8 cellular contexts compared by ENCODE assay signal in the genomic region with DNA sequence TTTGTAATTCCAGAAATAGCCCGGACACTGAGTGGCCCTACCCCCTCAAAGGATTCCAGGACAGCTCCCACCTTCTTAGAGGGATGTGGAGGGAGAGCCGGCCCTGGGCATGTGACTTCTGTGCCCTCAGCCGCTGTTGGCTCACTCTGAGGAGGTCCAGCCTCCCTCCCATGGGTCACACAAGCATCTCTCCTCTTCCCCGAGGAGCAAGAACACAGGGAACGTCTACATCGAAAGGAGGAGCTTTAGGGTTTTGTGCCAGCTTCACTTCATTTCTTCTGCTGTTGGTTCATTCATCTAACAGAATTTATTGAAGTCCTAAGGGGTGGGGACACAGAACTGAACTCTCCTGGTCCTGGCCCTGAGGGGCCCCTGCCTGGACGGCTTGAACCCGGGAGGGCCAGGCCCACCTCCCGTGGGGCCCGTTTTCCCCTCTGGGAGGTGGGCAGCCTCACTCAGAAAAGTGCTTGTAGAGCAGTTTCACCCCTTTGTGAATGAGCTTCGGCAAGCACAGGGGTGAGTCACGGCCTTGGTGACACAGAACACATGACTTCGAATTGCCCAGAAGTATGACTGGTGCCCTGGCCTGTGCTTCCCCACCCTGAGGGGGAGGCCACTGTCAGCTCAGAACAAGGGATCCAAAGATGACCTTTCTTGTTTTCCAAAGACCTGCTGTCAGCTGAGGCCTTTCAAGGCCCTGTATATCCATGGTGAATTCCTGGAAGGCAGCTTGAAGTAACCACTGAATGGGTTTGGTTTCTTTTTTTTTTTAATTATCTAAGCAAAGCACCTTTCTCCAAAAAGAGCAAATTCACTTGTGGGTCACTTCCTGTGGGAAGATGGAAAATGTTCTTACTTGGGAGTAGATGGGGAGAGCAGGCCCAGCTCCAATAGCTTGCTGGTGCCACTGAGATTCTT. TPM values are rescaled to one million over a fixed set of nuclear protein-coding genes. Genes with fewer than 3 reads are reported as not detected.
DNase-seq lines count a peak whose midpoint lies in the region; ATAC-seq and TF ChIP-seq lines count a peak whose summit lies in the region.

No MANE protein-coding gene starts in this region.

- peak; percentile 97 for DNase-seq in ELR (ENCODE audit: low read depth)
- DNase-seq in LoVo (ENCODE audit: low spot score), result peak; percentile 86
- peak; percentile 39 to 63 (median 53) for DNase-seq in activated CD8-positive, alpha-beta memory T cell treated with anti-CD3 and anti-CD28 coated beads for 48 hours (ENCODE audit: low read depth in 2 of 3, low spot score in 2 of 3)
- peak; percentile 67 for DNase-seq in omental fat pad (ENCODE audit: low spot score)
- peak; percentile 80 to 82 for DNase-seq in thyroid gland
- DNase-seq in NCI-H2107 (lab: John Stamatoyannopoulos, UW), result no peak
- no peak for DNase-seq in NCI-H748 treated with DMSO at 0.1 percent for 48 hours (lab: John Stamatoyannopoulos, UW)

- ATAC-seq in omental fat pad (ENCODE audit: low FRiP score), result peak; percentile 86

- WGBS in esophagus, 2 donors, result 36 to 49% methylated on average over 13 of the region's 13 CpGs
- 56 to 59% methylated on average over 12 to 13 of the region's 13 CpGs for WGBS in thyroid gland, 2 donors

- H3K9me3 ChIP-seq in esophagus (ENCODE audit: control insufficient read depth in 2 of 2, insufficient read depth in 1 of 2, low read depth in 1 of 2, low read length in 1 of 2), result no peaks in the 10 kb centered on the region
- no peaks in the 10 kb centered on the region for H3K9me3 ChIP-seq in thyroid gland

- H3K4me3 ChIP-seq in esophagus (ENCODE audit: low read depth in 1 of 2, low read length in 2 of 2) (no peak overlapping the region), thyroid gland (replicated peaks in 1 of 3) (no peak overlapping the region)

- peaks cover 4 to 24% of the 10 kb centered on the region in 2 donors for H3K4me1 ChIP-seq in esophagus (ENCODE audit: control insufficient read depth in 2 of 2, insufficient read depth in 2 of 2, low read length in 1 of 2)
- H3K4me1 ChIP-seq in thyroid gland, result peaks cover 69 to 99% of the 10 kb centered on the region in 2 donors

- intact Hi-C loops in thyroid gland (cut with DNase I), result no loop called here

- H3K36me3 ChIP-seq in esophagus (ENCODE audit: control insufficient read depth in 2 of 2, insufficient read depth in 2 of 2, low read length in 1 of 2) (no peaks in the 10 kb centered on the region), thyroid gland (no peaks in the 10 kb centered on the region)

- H3K27ac ChIP-seq in esophagus (ENCODE audit: low read depth in 2 of 2, low read length in 1 of 2) (peak overlapping the region; percentile 84 to 91), thyroid gland (peak overlapping the region; percentile 72 to 93 (median 85))

- no peak for TF ChIP-seq CTCF in omental fat pad (IDR thresholded peaks at IDR 0.05)
- TF ChIP-seq CTCF in thyroid gland (IDR thresholded peaks at IDR 0.05), result no peak

- no peaks in the 10 kb centered on the region for H3K27me3 ChIP-seq in esophagus (ENCODE audit: control insufficient read depth in 1 of 2, insufficient read depth in 2 of 2, low read length in 2 of 2)
- H3K27me3 ChIP-seq in thyroid gland, result no peaks in the 10 kb centered on the region

- peak in 1 of 2 donors; percentile 40 for TF ChIP-seq POLR2A in thyroid gland (IDR thresholded peaks at IDR 0.05)

RNA-seq across cellular contexts. Expression of a gene that starts 39.2 kb away (rescaled TPM):
- polyA plus RNA-seq in esophagus, result 100 to 1,000 TPM; 121 to 206 TPM
- total RNA-seq in omental fat pad (1,000 to 10,000 TPM in 1 of 4 donors, 100 to 1,000 TPM in 3; 291 to 1,245 (median 645) TPM), thyroid gland (100 to 1,000 TPM; 200 to 434 (median 356) TPM)

Comparison
In these comparisons a context has a peak if more than half of its experiments do, and no peak if none do; other contexts are left out.
1. DNase-seq: peak in ELR (single experiment), LoVo (single experiment), activated CD8-positive, alpha-beta memory T cell treated with anti-CD3 and anti-CD28 coated beads for 48 hours (3 of 3), omental fat pad (single experiment) and thyroid gland (2 of 2); none in NCI-H2107 (single experiment) and NCI-H748 treated with DMSO at 0.1 percent for 48 hours (single experiment).